ENCODE assay signal across 22 cellular contexts in genomic region chr7:134415700-134416099, GRCh38.
"Had no signal": no experiment of that assay in that cellular context is flagged by ENCODE, and none has a peak within 500 bp of the region (broad histone marks: within the 10 kb centered on the region; RNA-seq: fewer than 3 reads in every experiment).

No MANE protein-coding gene starts in this region.

- H3K27ac ChIP-seq: epithelial cell of prostate, esophagus muscularis mucosa, heart left ventricle, parathyroid adenoma, prostate gland, skin epidermis, stomach, thoracic aorta, transverse colon had no signal

- ATAC-seq: heart left ventricle; naive thymus-derived CD4-positive, alpha-beta T cell; sciatic nerve had no signal

- FAIRE-seq: frontal cortex, islet of Langerhans had no signal

- H2AFZ ChIP-seq: parathyroid adenoma had no signal

- H3K9ac ChIP-seq: parathyroid adenoma had no signal

- H3K9me3 ChIP-seq: esophagus muscularis mucosa, heart left ventricle, prostate gland, stomach, thoracic aorta, transverse colon had no signal

- H3K4me3 ChIP-seq: esophagus muscularis mucosa, heart left ventricle, prostate gland, skin epidermis, stomach, thoracic aorta, transverse colon had no signal

- H3K36me3 ChIP-seq: esophagus muscularis mucosa, heart left ventricle, prostate gland, stomach, thoracic aorta, transverse colon had no signal

- H3K4me1 ChIP-seq: heart left ventricle, prostate gland had no signal

- H3K27me3 ChIP-seq: stomach, transverse colon had no signal

- DNase-seq: effector memory CD4-positive, alpha-beta T cell; heart left ventricle; hippocampal formation; kidney glomerular epithelial cell; mesendoderm; naive thymus-derived CD4-positive, alpha-beta T cell; nephron progenitor cell; retina; stimulated activated CD4-positive, alpha-beta T cell treated with anti-CD3 and anti-CD28 coated beads, Interleukin-2, amount 100 ng/mL, for 24 hours; stimulated activated naive CD4-positive, alpha-beta T cell; stomach; substantia nigra; transverse colon had no signal

- H3K79me2 ChIP-seq: parathyroid adenoma had no signal
